In the genomic region with DNA sequence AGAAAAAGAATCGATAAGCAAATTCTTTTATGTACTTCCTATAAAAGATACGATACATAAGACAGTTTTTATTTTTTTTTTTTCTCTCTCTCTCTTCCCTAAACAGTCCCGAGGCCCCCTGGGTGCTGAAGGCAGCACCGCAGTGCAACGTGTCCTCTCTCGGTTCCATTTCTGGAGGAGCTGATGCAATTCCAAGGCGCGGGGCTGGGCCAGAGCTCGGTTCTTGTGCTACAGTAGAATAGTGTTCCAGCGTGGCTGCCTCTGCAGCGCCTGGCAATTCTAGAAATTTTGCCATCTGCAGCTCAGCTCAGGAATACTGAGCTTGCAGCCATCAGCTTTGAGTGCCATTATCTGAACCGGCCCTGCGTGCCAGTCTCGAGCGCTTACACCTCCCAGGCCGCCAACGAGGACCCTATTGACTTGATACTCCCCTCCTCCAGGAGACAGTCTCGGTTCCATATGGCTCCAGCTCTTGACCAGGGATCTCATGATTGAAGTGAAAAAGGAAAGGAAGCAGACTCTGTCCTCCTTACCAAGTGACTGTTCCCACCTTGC, we compare ENCODE assay signal across 8 cellular contexts. TPM values are rescaled to one million over a fixed set of nuclear protein-coding genes. Genes with fewer than 3 reads are reported as not detected.
DNase-seq lines count a peak whose midpoint lies in the region; ATAC-seq and TF ChIP-seq lines count a peak whose summit lies in the region.

No MANE protein-coding gene starts in this region.

- WGBS in esophagus, 2 donors: 12 to 16% methylated on average over 18 of the region's 18 CpGs
- WGBS in urinary bladder: 5% methylated on average over 18 of the region's 18 CpGs

- H3K9ac ChIP-seq in mucosa of rectum (ENCODE audit: low read depth in 1 of 2, low read length in 2 of 2): peak overlapping the region; percentile 5 to 44

- DNase-seq in GM12864 (ENCODE audit: low read depth) (no peak), NCI-H345 (lab: John Stamatoyannopoulos, UW) (no peak), COR-L47 (lab: John Stamatoyannopoulos, UW) (no peak)

- H3K27ac ChIP-seq in esophagus (ENCODE audit: low read depth in 2 of 2, low read length in 1 of 2) (no peak overlapping the region), mucosa of rectum (ENCODE audit: low read depth in 2 of 2, low read length in 2 of 2) (peak overlapping the region in 1 of 2 donors; percentile 28), urinary bladder (ENCODE audit: low read depth) (no peak overlapping the region)

- TF ChIP-seq CTCF in GM12864 (IDR thresholded peaks at IDR 0.05; ENCODE audit: low read depth, low read length, missing control alignments): peak; percentile 4
- peak; percentile 10; the same call in 1 of the 2 replicates for TF ChIP-seq CTCF in WI38 (IDR thresholded peaks at IDR 0.05; ENCODE audit: low read depth, low read length)

- peaks cover 0 to 5% of the 10 kb centered on the region in 2 donors for H3K4me1 ChIP-seq in esophagus (ENCODE audit: control insufficient read depth in 2 of 2, insufficient read depth in 2 of 2, low read length in 1 of 2)
- peaks cover 0 to 3% of the 10 kb centered on the region in 2 donors for H3K4me1 ChIP-seq in mucosa of rectum (ENCODE audit: control insufficient read depth in 2 of 2, insufficient read depth in 2 of 2, low read length in 2 of 2)
- peaks cover 1% of the 10 kb centered on the region for H3K4me1 ChIP-seq in urinary bladder (ENCODE audit: insufficient read depth)

- H3K27me3 ChIP-seq in esophagus (ENCODE audit: control insufficient read depth in 1 of 2, insufficient read depth in 2 of 2, low read length in 2 of 2) (no peaks in the 10 kb centered on the region), mucosa of rectum (ENCODE audit: control insufficient read depth in 2 of 2, insufficient read depth in 2 of 2, low read length in 2 of 2) (peaks cover 0 to 4% of the 10 kb centered on the region in 2 donors)

- no peaks in the 10 kb centered on the region for H3K9me3 ChIP-seq in esophagus (ENCODE audit: control insufficient read depth in 2 of 2, insufficient read depth in 1 of 2, low read depth in 1 of 2, low read length in 1 of 2)
- H3K9me3 ChIP-seq in mucosa of rectum (ENCODE audit: control insufficient read depth in 2 of 2, low read length in 2 of 2): no peaks in the 10 kb centered on the region

- H3K4me3 ChIP-seq in GM12864 (ENCODE audit: low read depth, low read length) (peak overlapping the region; percentile 76), WI38 (ENCODE audit: low read depth, low read length) (peak overlapping the region; percentile 77), esophagus (ENCODE audit: low read depth in 1 of 2, low read length in 2 of 2) (peak overlapping the region; percentile 31 to 46), mucosa of rectum (ENCODE audit: low read length in 2 of 2) (peak overlapping the region; percentile 61 to 70), urinary bladder (ENCODE audit: low read depth, low read length) (peak overlapping the region; percentile 41)

- ATAC-seq in HG03354 (IDR thresholded peaks at IDR 0.05; ENCODE audit: poor library complexity, severe bottlenecking, unreplicated experiment): peak; percentile 36

- no peaks in the 10 kb centered on the region for H3K36me3 ChIP-seq in esophagus (ENCODE audit: control insufficient read depth in 2 of 2, insufficient read depth in 2 of 2, low read length in 1 of 2)
- H3K36me3 ChIP-seq in mucosa of rectum (ENCODE audit: control insufficient read depth in 2 of 2, insufficient read depth in 2 of 2, low read length in 2 of 2): no peaks in the 10 kb centered on the region
- no peaks in the 10 kb centered on the region for H3K36me3 ChIP-seq in urinary bladder (ENCODE audit: insufficient read depth)

RNA-seq across cellular contexts. Expression of a gene that starts 0.6 kb away (rescaled TPM):
- under 1 TPM; 0.10 to 0.35 TPM for polyA plus RNA-seq in esophagus
- 27.7 TPM for total RNA-seq in urinary bladder
- 7.8 TPM for polyA plus RNA-seq in urinary bladder

RNA-seq across cellular contexts. Expression of a gene that starts 23.9 kb away (rescaled TPM):
- polyA plus RNA-seq in esophagus (10 to 100 TPM in 1 of 2 donors, 1 to 10 TPM in 1; 8.6 to 11.6 TPM), urinary bladder (18.3 TPM)
- total RNA-seq in urinary bladder: 209 TPM
